Comparison of ENCODE assay signal across 7 cellular contexts in the genomic region with DNA sequence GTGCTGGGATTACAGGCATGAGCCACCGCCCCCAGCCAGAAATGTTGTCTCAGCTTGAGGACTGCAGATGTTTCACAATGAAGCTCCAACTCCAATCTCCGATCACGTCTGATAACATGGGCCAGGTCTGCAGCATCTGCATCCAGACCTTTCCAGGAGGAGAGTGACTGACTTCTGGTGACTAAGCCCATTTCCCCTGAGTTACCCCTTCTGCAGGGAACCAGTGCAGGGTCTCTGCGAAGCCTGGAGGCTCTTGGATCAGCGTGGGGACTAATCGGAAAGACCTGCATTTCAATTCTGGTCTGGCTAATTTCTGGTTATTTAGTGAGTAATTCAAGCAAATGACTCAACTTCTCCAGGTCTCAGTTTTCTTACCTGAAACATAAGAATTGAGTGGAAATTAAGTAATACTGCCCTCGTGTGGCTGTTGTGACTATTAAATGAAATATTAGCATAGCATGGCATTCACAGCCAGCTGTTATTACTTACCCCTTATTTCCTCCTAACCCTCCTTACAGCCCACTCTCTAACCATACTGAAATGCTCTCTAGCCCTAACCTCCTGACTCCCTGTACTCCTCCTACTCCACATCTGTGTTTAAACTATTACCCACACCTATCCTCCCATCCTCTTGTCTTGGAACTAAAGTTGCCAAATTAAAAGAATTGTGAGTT. TPM values are rescaled to one million over a fixed set of nuclear protein-coding genes. Genes with fewer than 3 reads are reported as not detected.
A peak's percentile ranks its signal among the peaks of the same experiment; 100 is the strongest.
DNase-seq lines count a peak whose midpoint lies in the region; ATAC-seq and TF ChIP-seq lines count a peak whose summit lies in the region.

No MANE protein-coding gene starts in this region.

- H3K9me3 ChIP-seq in OCI-LY3 (ENCODE audit: insufficient read depth, low read length) (no peaks in the 10 kb centered on the region), trophoblast cell (ENCODE audit: insufficient read depth, low read depth, low read length) (no peaks in the 10 kb centered on the region)

- TF ChIP-seq CTCF in GM10248 (IDR thresholded peaks at IDR 0.05; ENCODE audit: control extremely low read depth, extremely low read depth, low read depth, missing control alignments) (peak; percentile 62), OCI-LY3 (IDR thresholded peaks at IDR 0.05; ENCODE audit: low read depth, low read length) (peak; percentile 45), fibroblast of the aortic adventitia (IDR thresholded peaks at IDR 0.05; ENCODE audit: insufficient read depth, low read length) (peak; percentile 38)

- peak overlapping the region; percentile 35 for H3K4me2 ChIP-seq in OCI-LY3 (ENCODE audit: low read length)
- no peak overlapping the region for H3K4me2 ChIP-seq in trophoblast cell (ENCODE audit: low read length)

- CTCF ChIA-PET in GM10248 (lab: Yijun Ruan, JAX), result interaction anchor here (0.9 to 11.1 kb wide), 17 partner anchors 9 to 753 kb away, joined by 3 to 225 read pairs (median 5); partner anchors contain the start of gene RNF14

- no peak overlapping the region for H3K4me3 ChIP-seq in OCI-LY3 (ENCODE audit: low read length)
- no peak overlapping the region for H3K4me3 ChIP-seq in fibroblast of the aortic adventitia (ENCODE audit: low read depth, low read length)
- H3K4me3 ChIP-seq in trophoblast cell (ENCODE audit: low read depth, low read length), result no peak overlapping the region

- POLR2A ChIA-PET in GM10248 (lab: Yijun Ruan, JAX), result interaction anchor here (1.5 kb wide), 1 partner anchor 13 kb away, joined by 3 read pairs; no protein-coding TSS in a partner anchor

- H4K91ac ChIP-seq in trophoblast cell (ENCODE audit: low read depth, low read length), result no peak overlapping the region

- H3K14ac ChIP-seq in trophoblast cell (ENCODE audit: low read length), result no peak overlapping the region

- H3K18ac ChIP-seq in trophoblast cell (ENCODE audit: low read length), result no peak overlapping the region

- H3K4me1 Mint-ChIP-seq in activated T-cell treated with anti-CD3 and anti-CD28 coated beads, Interleukin-2, amount 50 U/mL, for 24 hours (ENCODE audit: low read depth), result peaks cover 79% of the 10 kb centered on the region

- H4K12ac ChIP-seq in trophoblast cell (ENCODE audit: low read depth, low read length), result no peak overlapping the region

- H2AK5ac ChIP-seq in trophoblast cell (ENCODE audit: low read length), result no peak overlapping the region

- peak overlapping the region; percentile 98 for H3K27ac Mint-ChIP-seq in activated T-cell treated with anti-CD3 and anti-CD28 coated beads, Interleukin-2, amount 50 U/mL, for 24 hours

- no peak overlapping the region for H2BK120ac ChIP-seq in trophoblast cell (ENCODE audit: insufficient read depth, low read length, poor library complexity)

- H3K27me3 ChIP-seq in OCI-LY3 (ENCODE audit: low read depth, low read length) (no peaks in the 10 kb centered on the region), trophoblast cell (ENCODE audit: insufficient read depth, low read length) (no peaks in the 10 kb centered on the region)

- peaks cover under 1% of the 10 kb centered on the region for H3K9me3 Mint-ChIP-seq in activated T-cell treated with anti-CD3 and anti-CD28 coated beads, Interleukin-2, amount 50 U/mL, for 24 hours

- H4K8ac ChIP-seq in trophoblast cell (ENCODE audit: low read depth, low read length), result no peak overlapping the region

- H2BK5ac ChIP-seq in trophoblast cell (ENCODE audit: low read depth, low read length, poor library complexity), result no peak overlapping the region

- H3K27me3 Mint-ChIP-seq in activated T-cell treated with anti-CD3 and anti-CD28 coated beads, Interleukin-2, amount 50 U/mL, for 24 hours, result no peaks in the 10 kb centered on the region

- ATAC-seq in HG03135 (IDR thresholded peaks at IDR 0.05; ENCODE audit: unreplicated experiment) (peak; percentile 29), GM19452 (IDR thresholded peaks at IDR 0.05; ENCODE audit: unreplicated experiment) (no peak)

- peak overlapping the region; percentile 87 for H3K4me3 Mint-ChIP-seq in activated T-cell treated with anti-CD3 and anti-CD28 coated beads, Interleukin-2, amount 50 U/mL, for 24 hours

- peaks cover 8% of the 10 kb centered on the region for H3K79me1 ChIP-seq in trophoblast cell (ENCODE audit: low read length)

- no peak overlapping the region for H2BK12ac ChIP-seq in trophoblast cell (ENCODE audit: low read length)

- H3K4me1 ChIP-seq in OCI-LY3 (ENCODE audit: low read length) (peaks cover 30% of the 10 kb centered on the region), trophoblast cell (ENCODE audit: control insufficient read depth in 1 of 2, insufficient read depth in 2 of 2, low read length in 2 of 2) (peaks cover 3 to 8% of the 10 kb centered on the region in 2 experiments)

- no peaks in the 10 kb centered on the region for H3K36me3 ChIP-seq in OCI-LY3 (replicated peaks; ENCODE audit: low read depth, low read length)
- peaks cover 0 to 3% of the 10 kb centered on the region in 2 experiments for H3K36me3 ChIP-seq in trophoblast cell (ENCODE audit: control insufficient read depth in 1 of 2, insufficient read depth in 2 of 2, low read length in 2 of 2)

- H4K20me1 ChIP-seq in OCI-LY3 (ENCODE audit: insufficient read depth, low read length), result no peaks in the 10 kb centered on the region

- WGBS in trophoblast cell (ENCODE audit: extremely low coverage, insufficient coverage, insufficient read length), result no CpG with 5 or more reads among the region's 7 CpGs

- H3K4ac ChIP-seq in trophoblast cell (ENCODE audit: low read depth, low read length), result no peak overlapping the region

- H3K27ac ChIP-seq in OCI-LY3 (ENCODE audit: low read length) (no peak overlapping the region), trophoblast cell (ENCODE audit: low read depth, low read length) (no peak overlapping the region)

- no peak overlapping the region for H3K23ac ChIP-seq in trophoblast cell (ENCODE audit: low read length)

- no peak overlapping the region for H3K9ac ChIP-seq in OCI-LY3 (ENCODE audit: low read length)
- no peak overlapping the region for H3K9ac ChIP-seq in trophoblast cell (ENCODE audit: low read length)

- H2AFZ ChIP-seq in OCI-LY3 (ENCODE audit: low read depth, low read length) (no peak overlapping the region), trophoblast cell (ENCODE audit: insufficient read depth, low read length, poor library complexity) (no peak overlapping the region)

- peak; percentile 58 for DNase-seq in GM10248 (ENCODE audit: extremely low spot score)
- DNase-seq in activated T-cell treated with anti-CD3 and anti-CD28 coated beads, Interleukin-2, amount 50 U/mL, for 24 hours, result peak; percentile 79
- peak; percentile 68 for DNase-seq in fibroblast of the aortic adventitia (ENCODE audit: low read depth)
- peak; percentile 88 to 97 for DNase-seq in trophoblast cell

- H3K79me2 ChIP-seq in OCI-LY3 (ENCODE audit: low read length), result peaks cover 2% of the 10 kb centered on the region; the same call in 1 of the 2 replicates
- H3K79me2 ChIP-seq in trophoblast cell (ENCODE audit: control insufficient read depth, insufficient read depth, low read length, poor library complexity), result peaks cover 3% of the 10 kb centered on the region

- H3K36me3 Mint-ChIP-seq in activated T-cell treated with anti-CD3 and anti-CD28 coated beads, Interleukin-2, amount 50 U/mL, for 24 hours (ENCODE audit: low read depth), result peaks cover 20% of the 10 kb centered on the region

RNA-seq across cellular contexts. Expression of gene GNPDA1, which starts 2.2 kb away (rescaled TPM):
- 55.6 and 62.3 TPM in 2 replicates for total RNA-seq in fibroblast of the aortic adventitia (ENCODE audit: low replicate concordance)
- polyA plus RNA-seq in trophoblast cell (2013), result 30.3 and 31.0 TPM in 2 replicates

RNA-seq across cellular contexts. Expression of gene RNF14, which starts 46.1 kb away (rescaled TPM):
- 80.3 and 93.6 TPM in 2 replicates for total RNA-seq in fibroblast of the aortic adventitia (ENCODE audit: low replicate concordance)
- 40.5 and 44.8 TPM in 2 replicates for polyA plus RNA-seq in trophoblast cell (2013)

RNA-seq across cellular contexts. Expression of gene PCDH12, which starts 57.0 kb away (rescaled TPM):
- under 0.01 and 0.16 TPM in 2 replicates for total RNA-seq in fibroblast of the aortic adventitia (ENCODE audit: low replicate concordance)
- polyA plus RNA-seq in trophoblast cell (2013), result 0.03 and 0.07 TPM in 2 replicates
